Comparison of ENCODE assay signal across 26 cellular contexts in the genomic region with DNA sequence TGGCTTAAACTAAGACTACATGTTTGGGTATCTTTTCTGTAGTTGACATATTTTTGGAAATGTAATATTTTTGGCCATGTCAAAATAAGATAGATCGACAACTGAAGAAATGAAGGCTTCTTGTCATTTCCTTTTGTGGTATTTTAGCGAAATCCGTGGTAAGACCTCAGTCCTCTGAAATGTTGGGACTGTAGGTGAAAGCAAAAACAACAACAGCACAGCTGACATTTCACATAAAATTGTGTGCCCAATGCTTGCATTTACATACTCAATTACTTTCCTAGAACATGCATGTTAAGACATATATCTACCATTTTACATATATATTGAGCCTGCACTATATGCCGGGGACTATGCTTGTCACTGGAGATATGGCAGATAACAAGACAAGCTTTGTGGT. TPM values are rescaled to one million over a fixed set of nuclear protein-coding genes. Genes with fewer than 3 reads are reported as not detected.
A peak's percentile ranks its signal among the peaks of the same experiment; 100 is the strongest.
DNase-seq lines count a peak whose midpoint lies in the region; ATAC-seq and TF ChIP-seq lines count a peak whose summit lies in the region.
"Had no signal": no experiment of that assay in that cellular context is flagged by ENCODE, and none has a peak within 500 bp of the region (broad histone marks: within the 10 kb centered on the region; RNA-seq: fewer than 3 reads in every experiment).

No MANE protein-coding gene starts in this region.

- ATAC-seq in natural killer cell = peak; percentile 55 to 86 (median 81)
- ATAC-seq in GM18502 (IDR thresholded peaks at IDR 0.05; ENCODE audit: poor library complexity, unreplicated experiment) = no peak
- no peak for ATAC-seq in GM18870 (IDR thresholded peaks at IDR 0.05; ENCODE audit: unreplicated experiment)
- ATAC-seq: gastroesophageal sphincter, left colon, right cardiac atrium had no signal

- peaks cover 2% of the 10 kb centered on the region for H3K36me3 Mint-ChIP-seq in activated naive CD4-positive, alpha-beta T cell treated with anti-CD3 and anti-CD28 coated beads, Interleukin-2, amount 10 ng/mL, durations not matched to agents 7 days and 5 days
- H3K36me3 Mint-ChIP-seq in Calu3 (ENCODE audit: insufficient read depth, unreplicated experiment) (peaks cover 8% of the 10 kb centered on the region), natural killer cell (no peaks in the 10 kb centered on the region)
- H3K36me3 Mint-ChIP-seq in T-helper 2 cell treated with Interferon-gamma antibody and Interleukin-4, amounts not matched to agents 5 μg/mL and 100 μg/mL, for 36 hours (ENCODE audit: low read depth) = peaks cover 2% of the 10 kb centered on the region

- no peak overlapping the region for H3K4me3 Mint-ChIP-seq in activated naive CD4-positive, alpha-beta T cell treated with anti-CD3 and anti-CD28 coated beads, Interleukin-2, amount 10 ng/mL, durations not matched to agents 7 days and 5 days
- no peak overlapping the region for H3K4me3 Mint-ChIP-seq in Calu3 (ENCODE audit: low read depth, unreplicated experiment)
- peak overlapping the region; percentile 55 for H3K4me3 Mint-ChIP-seq in T-helper 2 cell treated with Interferon-gamma antibody and Interleukin-4, amounts not matched to agents 5 μg/mL and 100 μg/mL, for 36 hours
- peak overlapping the region; percentile 61 for H3K4me3 Mint-ChIP-seq in natural killer cell

- TF ChIP-seq CTCF in Calu3 (IDR thresholded peaks at IDR 0.05; ENCODE audit: unreplicated experiment) = no peak
- no peak for TF ChIP-seq CTCF in natural killer cell (IDR thresholded peaks at IDR 0.05)

- H3K4me1 Mint-ChIP-seq in activated naive CD4-positive, alpha-beta T cell treated with anti-CD3 and anti-CD28 coated beads, Interleukin-2, amount 10 ng/mL, durations not matched to agents 7 days and 5 days = peaks cover 37% of the 10 kb centered on the region
- peaks cover 31% of the 10 kb centered on the region for H3K4me1 Mint-ChIP-seq in Calu3 (ENCODE audit: low read depth, unreplicated experiment)
- peaks cover 33% of the 10 kb centered on the region for H3K4me1 Mint-ChIP-seq in T-helper 2 cell treated with Interferon-gamma antibody and Interleukin-4, amounts not matched to agents 5 μg/mL and 100 μg/mL, for 36 hours (ENCODE audit: low read depth)
- peaks cover 53 to 57% of the 10 kb centered on the region in 2 donors for H3K4me1 Mint-ChIP-seq in natural killer cell

- H3K9me3 Mint-ChIP-seq in activated naive CD4-positive, alpha-beta T cell treated with anti-CD3 and anti-CD28 coated beads, Interleukin-2, amount 10 ng/mL, durations not matched to agents 7 days and 5 days = peaks cover 2% of the 10 kb centered on the region
- H3K9me3 Mint-ChIP-seq in Calu3 (ENCODE audit: low read depth, unreplicated experiment) = no peaks in the 10 kb centered on the region
- H3K9me3 Mint-ChIP-seq in T-helper 2 cell treated with Interferon-gamma antibody and Interleukin-4, amounts not matched to agents 5 μg/mL and 100 μg/mL, for 36 hours = peaks cover 7% of the 10 kb centered on the region
- H3K9me3 Mint-ChIP-seq in natural killer cell = no peaks in the 10 kb centered on the region

- BruUV-seq in Calu3 (replicated peaks; lab: Mats Ljungman, UMichigan) = no TSS peak

- intact Hi-C loops in Calu3 (cut with micrococcal nuclease; ENCODE audit: unreplicated experiment) (no loop called here), natural killer cell (cut with micrococcal nuclease) (loop anchor here (2.0 kb wide), 2 partner anchors 110 to 124 kb away; no protein-coding TSS in a partner anchor)

- H3K27ac Mint-ChIP-seq in activated naive CD4-positive, alpha-beta T cell treated with anti-CD3 and anti-CD28 coated beads, Interleukin-2, amount 10 ng/mL, durations not matched to agents 7 days and 5 days = peak overlapping the region; percentile 58
- H3K27ac Mint-ChIP-seq in Calu3 (ENCODE audit: unreplicated experiment) (peak overlapping the region; percentile 89), natural killer cell (peak overlapping the region; percentile 69 to 81)
- peak overlapping the region; percentile 74 for H3K27ac Mint-ChIP-seq in T-helper 2 cell treated with Interferon-gamma antibody and Interleukin-4, amounts not matched to agents 5 μg/mL and 100 μg/mL, for 36 hours

- DNase-seq in activated naive CD4-positive, alpha-beta T cell treated with anti-CD3 and anti-CD28 coated beads, Interleukin-2, amount 10 ng/mL, durations not matched to agents 7 days and 5 days = no peak
- DNase-seq in activated naive CD4-positive, alpha-beta T cell treated with anti-CD3 and anti-CD28 coated beads, Interleukin-2, amount 50 U/mL, for 16 hours = no peak
- no peak for DNase-seq in Calu3
- DNase-seq in T-helper 2 cell treated with Interferon-gamma antibody and Interleukin-4, amounts not matched to agents 5 μg/mL and 100 μg/mL, for 36 hours (ENCODE audit: low spot score) = no peak
- DNase-seq in natural killer cell = no peak
- no peak for DNase-seq in stimulated activated CD4-positive, alpha-beta T cell treated with anti-CD3 and anti-CD28 coated beads, Interleukin-2, amount 100 ng/mL, for 48 hours
- DNase-seq: cerebellar nuclear complex; hippocampal formation; left colon; mammary epithelial cell; NCI-H1417; NCI-H2081; NCI-H2227 treated with DMSO at 0.1 percent for 48 hours; NCI-H69; posterior cingulate gyrus; right cardiac atrium; SJCRH30; spleen; stimulated activated CD4-positive, alpha-beta T cell treated with anti-CD3 and anti-CD28 coated beads, Interleukin-4, amount 100 ng/mL, for 1 hour had no signal

- CTCF ChIA-PET in activated naive CD4-positive, alpha-beta T cell treated with anti-CD3 and anti-CD28 coated beads, Interleukin-2, amount 10 ng/mL, durations not matched to agents 7 days and 5 days (lab: Charles Lee) = interaction anchor here (1.2 kb wide), 1 partner anchor 35 kb away, joined by 3 read pairs; no protein-coding TSS in a partner anchor
- CTCF ChIA-PET in Calu3 (lab: Charles Lee) = interaction anchor here (0.6 to 1.3 kb wide), 2 partner anchors 8 to 9 kb away, joined by 3 to 4 read pairs; no protein-coding TSS in a partner anchor

- peaks cover 20% of the 10 kb centered on the region for H3K27me3 Mint-ChIP-seq in activated naive CD4-positive, alpha-beta T cell treated with anti-CD3 and anti-CD28 coated beads, Interleukin-2, amount 10 ng/mL, durations not matched to agents 7 days and 5 days
- H3K27me3 Mint-ChIP-seq in Calu3 (ENCODE audit: unreplicated experiment) = no peaks in the 10 kb centered on the region
- peaks cover 18% of the 10 kb centered on the region for H3K27me3 Mint-ChIP-seq in T-helper 2 cell treated with Interferon-gamma antibody and Interleukin-4, amounts not matched to agents 5 μg/mL and 100 μg/mL, for 36 hours (ENCODE audit: low read depth)
- H3K27me3 Mint-ChIP-seq in natural killer cell (ENCODE audit: low read depth in 2 of 2) = no peaks in the 10 kb centered on the region

RNA-seq across cellular contexts. Expression of gene SPP2, which starts 50.2 kb away (rescaled TPM):
- total RNA-seq in Calu3 (2022) (not detected in 2 replicates), natural killer cell (not detected)
- total RNA-seq: dermis microvascular lymphatic vessel endothelial cell, fibroblast of lung, G401, gastroesophageal sphincter, left colon, mammary epithelial cell, right cardiac atrium, spleen, ureter had no signal

Comparison
In these comparisons a context has a peak if more than half of its experiments do, and no peak if none do; other contexts are left out.
1. H3K4me3 Mint-ChIP-seq: peak in T-helper 2 cell treated with Interferon-gamma antibody and Interleukin-4, amounts not matched to agents 5 μg/mL and 100 μg/mL, for 36 hours (single experiment) and natural killer cell (single experiment); none in activated naive CD4-positive, alpha-beta T cell treated with anti-CD3 and anti-CD28 coated beads, Interleukin-2, amount 10 ng/mL, durations not matched to agents 7 days and 5 days (single experiment) and Calu3 (single experiment).
2. ATAC-seq: peak in natural killer cell (3 of 3); none in GM18502 (single experiment) and GM18870 (single experiment).
3. Peak in every context shown above with its lines, with median percentiles within 50 percentile points of each other: H3K27ac Mint-ChIP-seq.